In genomic region chr3:129593595-129594339, GRCh38 we compare ENCODE assay signal across 8 cellular contexts. TPM values are rescaled to one million over a fixed set of nuclear protein-coding genes. Genes with fewer than 3 reads are reported as not detected.
A peak's percentile ranks its signal among the peaks of the same experiment; 100 is the strongest.
DNase-seq lines count a peak whose midpoint lies in the region; ATAC-seq and TF ChIP-seq lines count a peak whose summit lies in the region.

No MANE protein-coding gene starts in this region.

- DNase-seq in AML-193 (lab: John Stamatoyannopoulos, UW) (peak; percentile 84 to 89), MV-4-11 (lab: John Stamatoyannopoulos, UW) (peak; percentile 94), activated B cell treated with CpG ODN at 0.5 μM for 24 hours (no peak), psoas muscle (peak in 1 of 2 donors; percentile 25), NAMALWA (ENCODE audit: low spot score) (no peak)
- peak; percentile 23 to 44 (median 33) for DNase-seq in effector memory CD4-positive, alpha-beta T cell

- POLR2A ChIA-PET in activated B cell treated with CpG ODN at 0.5 μM for 24 hours (lab: Charles Lee), result no interaction called here

- TF ChIP-seq CTCF in activated B cell treated with CpG ODN at 0.5 μM for 24 hours (IDR thresholded peaks at IDR 0.05) (no peak), psoas muscle (IDR thresholded peaks at IDR 0.05) (no peak)

- H3K4me3 ChIP-seq in effector memory CD4-positive, alpha-beta T cell (ENCODE audit: insufficient read depth, low read depth, low read length, poor library complexity, severe bottlenecking), result no peak overlapping the region
- peak overlapping the region; percentile 25 for H3K4me3 ChIP-seq in psoas muscle

- WGBS in psoas muscle, 3 donors, result 63 to 72% (median 65%) methylated on average over 20 to 22 of the region's 22 CpGs

- H3K4me3 Mint-ChIP-seq in activated B cell treated with CpG ODN at 0.5 μM for 24 hours, result peak overlapping the region; percentile 39

- H3K9me3 ChIP-seq in effector memory CD4-positive, alpha-beta T cell (ENCODE audit: control insufficient read depth, low read length), result no peaks in the 10 kb centered on the region
- H3K9me3 ChIP-seq in psoas muscle, result no peaks in the 10 kb centered on the region

- H3K36me3 ChIP-seq in effector memory CD4-positive, alpha-beta T cell (ENCODE audit: control insufficient read depth, insufficient read depth, low read length), result no peaks in the 10 kb centered on the region
- H3K36me3 ChIP-seq in psoas muscle (ENCODE audit: insufficient read depth in 1 of 2, low read depth in 1 of 2), result peaks cover 0 to 2% of the 10 kb centered on the region in 2 donors

- H3K4me1 Mint-ChIP-seq in activated B cell treated with CpG ODN at 0.5 μM for 24 hours, result peaks cover 24% of the 10 kb centered on the region

- CTCF ChIA-PET in activated B cell treated with CpG ODN at 0.5 μM for 24 hours (lab: Charles Lee), result interaction anchor here (1.6 kb wide), 1 partner anchor 104 kb away, joined by 4 read pairs; no protein-coding TSS in a partner anchor

- ATAC-seq in activated B cell treated with CpG ODN at 0.5 μM for 24 hours (ENCODE audit: low read depth) (peak; percentile 5), psoas muscle (no peak), GM19452 (IDR thresholded peaks at IDR 0.05; ENCODE audit: unreplicated experiment) (no peak), HG03571 (IDR thresholded peaks at IDR 0.05; ENCODE audit: unreplicated experiment) (no peak)

- peaks cover 17% of the 10 kb centered on the region for H3K4me1 ChIP-seq in effector memory CD4-positive, alpha-beta T cell (ENCODE audit: control insufficient read depth, insufficient read depth, low read length, poor library complexity, severe bottlenecking)
- peaks cover 47% of the 10 kb centered on the region for H3K4me1 ChIP-seq in psoas muscle

- no peaks in the 10 kb centered on the region for H3K27me3 ChIP-seq in effector memory CD4-positive, alpha-beta T cell (replicated peaks; ENCODE audit: control insufficient read depth, insufficient read depth, low read length, poor library complexity, severe bottlenecking)
- H3K27me3 ChIP-seq in psoas muscle (ENCODE audit: insufficient read depth in 3 of 3, low read length in 2 of 3), result no peaks in the 10 kb centered on the region

- intact Hi-C loops in activated B cell treated with CpG ODN at 0.5 μM for 24 hours (cut with micrococcal nuclease), result loop anchor here (2.0 kb wide), 1 partner anchor 13 kb away; the partner anchor contains the start of gene PLXND1
- intact Hi-C loops in psoas muscle (cut with DNase I), result no loop called here

- no peaks in the 10 kb centered on the region for H3K36me3 Mint-ChIP-seq in activated B cell treated with CpG ODN at 0.5 μM for 24 hours (ENCODE audit: low read depth)

- no peak overlapping the region for H3K27ac ChIP-seq in effector memory CD4-positive, alpha-beta T cell (ENCODE audit: insufficient read depth, low read length, poor library complexity, severe bottlenecking)
- H3K27ac ChIP-seq in psoas muscle, result peak overlapping the region; percentile 77

- no peaks in the 10 kb centered on the region for H3K9me3 Mint-ChIP-seq in activated B cell treated with CpG ODN at 0.5 μM for 24 hours

- H3K27me3 Mint-ChIP-seq in activated B cell treated with CpG ODN at 0.5 μM for 24 hours, result peaks cover 14% of the 10 kb centered on the region

- no peak overlapping the region for H3K27ac Mint-ChIP-seq in activated B cell treated with CpG ODN at 0.5 μM for 24 hours

RNA-seq across cellular contexts. Expression of gene PLXND1, which starts 12.7 kb away (rescaled TPM):
- total RNA-seq in activated B cell treated with CpG ODN at 0.5 μM for 24 hours (3.1 and 3.7 TPM in 2 replicates), psoas muscle (10 to 100 TPM; 28.2 to 49.9 (median 31.9) TPM)
- 10 to 100 TPM; 15.5 to 24.0 (median 20.7) TPM for polyA plus RNA-seq in psoas muscle

RNA-seq across cellular contexts. Expression of gene H1-8, which starts 50.8 kb away (rescaled TPM):
- not detected in 2 replicates for total RNA-seq in activated B cell treated with CpG ODN at 0.5 μM for 24 hours
- total RNA-seq in psoas muscle, result not detected
- polyA plus RNA-seq in psoas muscle, result not detected

Comparison
In these comparisons a context has a peak if more than half of its experiments do, and no peak if none do; other contexts are left out.
1. DNase-seq: peak in AML-193 (2 of 2), MV-4-11 (single experiment) and effector memory CD4-positive, alpha-beta T cell (3 of 3); none in activated B cell treated with CpG ODN at 0.5 μM for 24 hours (single experiment) and NAMALWA (single experiment).